In the genomic region with DNA sequence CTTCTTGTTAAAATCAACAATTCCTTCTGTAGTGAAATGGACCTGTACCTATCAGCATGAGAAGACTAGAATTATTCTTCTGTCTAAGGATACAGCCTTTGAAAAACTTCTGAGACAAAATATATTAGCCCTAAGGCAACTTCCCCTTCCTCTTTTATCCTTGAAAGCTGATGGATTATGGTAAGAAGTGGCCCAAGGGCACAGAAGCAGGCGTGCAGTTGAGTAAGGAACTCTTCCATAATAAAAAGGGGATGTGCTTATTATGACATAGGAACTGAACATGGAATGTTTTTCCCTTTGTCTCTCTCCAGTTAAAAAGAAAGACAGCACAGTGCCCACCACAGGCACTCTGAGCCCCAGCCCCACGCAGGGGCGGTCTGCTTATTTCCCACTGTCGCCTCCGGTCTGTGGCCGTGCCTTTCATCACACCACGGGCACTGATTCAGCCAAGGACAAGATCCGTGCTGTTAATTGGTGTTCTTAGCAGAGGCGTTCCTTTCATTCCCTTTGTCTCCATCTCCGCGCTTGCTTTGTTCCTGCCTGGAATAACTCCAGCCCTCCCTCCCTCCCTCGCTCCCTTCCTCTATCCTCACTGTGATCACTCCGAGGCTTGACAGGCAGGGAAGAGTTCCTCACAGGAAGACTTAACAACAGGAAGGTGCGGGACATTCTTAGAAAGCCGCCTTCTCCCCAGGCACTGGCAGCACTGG, we compare ENCODE assay signal across 10 cellular contexts.
DNase-seq lines count a peak whose midpoint lies in the region; ATAC-seq and TF ChIP-seq lines count a peak whose summit lies in the region.
"Had no signal": no experiment of that assay in that cellular context is flagged by ENCODE, and none has a peak within 500 bp of the region (broad histone marks: within the 10 kb centered on the region; RNA-seq: fewer than 3 reads in every experiment).

No MANE protein-coding gene starts in this region.

- H3K4me3 ChIP-seq in endodermal cell (ENCODE audit: low read length): no peak overlapping the region

- peak; percentile 85 for DNase-seq in EH (ENCODE audit: low read depth)
- peak; percentile 96 for DNase-seq in NCI-H748 (lab: John Stamatoyannopoulos, UW; ENCODE audit: unreplicated experiment)
- DNase-seq in endodermal cell: peak; percentile 88
- no peak for DNase-seq in nephron progenitor cell
- no peak for DNase-seq in T-cell
- DNase-seq in foreskin melanocyte: no peak
- DNase-seq: DND-41; stimulated activated CD4-positive, alpha-beta T cell treated with anti-CD3 and anti-CD28 coated beads, Interleukin-4, amount 100 ng/mL, for 4 hours had no signal

- H3K27ac Mint-ChIP-seq in endodermal cell (peak overlapping the region; percentile 84), nephron progenitor cell (peak overlapping the region; percentile 95), T-cell (no peak overlapping the region)

- no peak overlapping the region for H3K9ac ChIP-seq in endodermal cell (ENCODE audit: extremely low read depth, low read length, poor library complexity, severe bottlenecking)

- TF ChIP-seq CTCF in endodermal cell (conservative IDR thresholded peaks at IDR 0.05): no peak
- TF ChIP-seq CTCF in nephron progenitor cell (IDR thresholded peaks at IDR 0.05): no peak

- CTCF ChIA-PET in T-cell (lab: Charles Lee): no interaction called here

- H3K9me3 Mint-ChIP-seq in endodermal cell: no peaks in the 10 kb centered on the region
- H3K9me3 Mint-ChIP-seq in nephron progenitor cell: no peaks in the 10 kb centered on the region
- H3K9me3 Mint-ChIP-seq in T-cell: no peaks in the 10 kb centered on the region

- H3K4me3 Mint-ChIP-seq in endodermal cell (peak overlapping the region; percentile 14), nephron progenitor cell (peak overlapping the region; percentile 51), T-cell (no peak overlapping the region)

- 31 to 35% methylated on average over 13 to 15 of the region's 15 CpGs for WGBS in endodermal cell (ENCODE audit: insufficient coverage in 1 of 2, insufficient read length in 1 of 2), 2 experiments

- no peaks in the 10 kb centered on the region for H3K4me1 ChIP-seq in endodermal cell (ENCODE audit: control insufficient read depth, insufficient read depth, low read length)

- H3K36me3 ChIP-seq in endodermal cell (ENCODE audit: control insufficient read depth, insufficient read depth, low read length): peaks cover 4% of the 10 kb centered on the region

- no peak for ATAC-seq in GM21423 (IDR thresholded peaks at IDR 0.05; ENCODE audit: unreplicated experiment)
- no peak for ATAC-seq in T-cell (replicated peaks in 1 of 4)
- ATAC-seq in HG02973 (IDR thresholded peaks at IDR 0.05; ENCODE audit: unreplicated experiment): no peak

- no peaks in the 10 kb centered on the region for H3K9me3 ChIP-seq in endodermal cell (ENCODE audit: control insufficient read depth, low read length)

- H3K27me3 Mint-ChIP-seq in endodermal cell (ENCODE audit: insufficient read depth) (no peaks in the 10 kb centered on the region), nephron progenitor cell (ENCODE audit: low read depth, poor library complexity) (no peaks in the 10 kb centered on the region), T-cell (no peaks in the 10 kb centered on the region)

- peak overlapping the region; percentile 97 for H3K27ac ChIP-seq in endodermal cell (ENCODE audit: low read depth, low read length)

- H3K36me3 Mint-ChIP-seq in endodermal cell (ENCODE audit: low read depth) (peaks cover 1% of the 10 kb centered on the region), nephron progenitor cell (ENCODE audit: low read depth) (peaks cover 21% of the 10 kb centered on the region), T-cell (no peaks in the 10 kb centered on the region)

- H3K4me1 Mint-ChIP-seq in endodermal cell (peaks cover 13% of the 10 kb centered on the region), nephron progenitor cell (peaks cover 100% of the 10 kb centered on the region), T-cell (peaks cover 0 to 9% (median 8%) of the 10 kb centered on the region in 3 donors)

- H3K27me3 ChIP-seq in endodermal cell (ENCODE audit: control insufficient read depth, insufficient read depth, low read length, poor library complexity, severe bottlenecking): no peaks in the 10 kb centered on the region

- POLR2A ChIA-PET in T-cell (lab: Charles Lee): no interaction called here

Comparison
In these comparisons a context has a peak if more than half of its experiments do, and no peak if none do; other contexts are left out.
1. DNase-seq: peak in EH (single experiment), NCI-H748 (single experiment) and endodermal cell (single experiment); none in nephron progenitor cell (single experiment), T-cell (0 of 34) and foreskin melanocyte (single experiment).
2. H3K27ac Mint-ChIP-seq: peak in endodermal cell (single experiment) and nephron progenitor cell (single experiment); none in T-cell (0 of 2).
3. H3K4me3 Mint-ChIP-seq: peak in endodermal cell (single experiment) and nephron progenitor cell (single experiment); none in T-cell (0 of 3).